In genomic region chr19:8505680-8506401, GRCh38 we compare ENCODE assay signal across 8 cellular contexts. TPM values are rescaled to one million over a fixed set of nuclear protein-coding genes. Genes with fewer than 3 reads are reported as not detected.
DNase-seq lines count a peak whose midpoint lies in the region; ATAC-seq, FAIRE-seq and TF ChIP-seq lines count a peak whose summit lies in the region.

No MANE protein-coding gene starts in this region.

- peak; percentile 47 to 50; a peak in 2 of 4 replicates for TF ChIP-seq POLR2A in HepG2 (IDR thresholded peaks at IDR 0.05; ENCODE audit: insufficient read depth in 1 of 2, low read depth in 2 of 2, low read length in 2 of 2)

- H2BK20ac ChIP-seq in H9 (ENCODE audit: low read depth, low read length, poor library complexity, severe bottlenecking): no peak overlapping the region

- peak; percentile 78 to 89 for DNase-seq in Caco-2
- peak; percentile 83 for DNase-seq in H9
- peak; percentile 55 for DNase-seq in NCI-H226
- DNase-seq in activated CD4-positive, alpha-beta T cell treated with anti-CD3 and anti-CD28 coated beads, Interleukin-2, amount 10 ng/mL, durations not matched to agents 24 days and 14 days: peak; percentile 91
- DNase-seq in HepG2 (ENCODE audit: low spot score): peak; percentile 58
- DNase-seq in stimulated activated CD4-positive, alpha-beta T cell treated with anti-CD3 and anti-CD28 coated beads, Interleukin-4, amount 100 ng/mL, for 1 hour: peak; percentile 79

- H3K9ac ChIP-seq in H9 (ENCODE audit: extremely low read depth, insufficient read length, low read length) (peak overlapping the region; percentile 10), HepG2 (ENCODE audit: insufficient read depth, low read depth, low read length) (peak overlapping the region; percentile 65)

- no peak overlapping the region for H3K4ac ChIP-seq in H9 (ENCODE audit: low read depth, low read length)

- H3K9me3 ChIP-seq in Caco-2: no peaks in the 10 kb centered on the region
- H3K9me3 ChIP-seq in H9 (ENCODE audit: control insufficient read depth, low read depth, low read length): no peaks in the 10 kb centered on the region
- no peaks in the 10 kb centered on the region for H3K9me3 ChIP-seq in HepG2 (ENCODE audit: low read length)

- no peaks in the 10 kb centered on the region for H3K9me3 Mint-ChIP-seq in Caco-2 (ENCODE audit: unreplicated experiment)
- H3K9me3 Mint-ChIP-seq in H9: no peaks in the 10 kb centered on the region
- no peaks in the 10 kb centered on the region for H3K9me3 Mint-ChIP-seq in activated CD4-positive, alpha-beta T cell treated with anti-CD3 and anti-CD28 coated beads, Interleukin-2, amount 10 ng/mL, durations not matched to agents 24 days and 14 days
- H3K9me3 Mint-ChIP-seq in dendritic cell treated with granulocyte-macrophage colony-stimulating factor and Interleukin-4, amounts not matched to agents 40 ng/mL and 50 ng/mL, for 4 days: no peaks in the 10 kb centered on the region

- H3K27ac Mint-ChIP-seq in Caco-2 (ENCODE audit: unreplicated experiment) (peak overlapping the region; percentile 82), H9 (peak overlapping the region; percentile 68 to 73 (median 72); a peak in 2 of 7 replicates)
- peak overlapping the region; percentile 83 for H3K27ac Mint-ChIP-seq in activated CD4-positive, alpha-beta T cell treated with anti-CD3 and anti-CD28 coated beads, Interleukin-2, amount 10 ng/mL, durations not matched to agents 24 days and 14 days
- peak overlapping the region; percentile 90 for H3K27ac Mint-ChIP-seq in dendritic cell treated with granulocyte-macrophage colony-stimulating factor and Interleukin-4, amounts not matched to agents 40 ng/mL and 50 ng/mL, for 4 days

- no peak overlapping the region for H3K23ac ChIP-seq in H9 (ENCODE audit: insufficient read length, low read depth, low read length)

- no peaks in the 10 kb centered on the region for H4K20me1 ChIP-seq in H9 (ENCODE audit: control insufficient read depth, insufficient read depth, insufficient read length)
- H4K20me1 ChIP-seq in HepG2 (ENCODE audit: insufficient read depth, low read length): no peaks in the 10 kb centered on the region

- no peak overlapping the region for H2BK5ac ChIP-seq in H9 (ENCODE audit: insufficient read length, low read length)

- no peak overlapping the region for H2BK15ac ChIP-seq in H9 (ENCODE audit: low read depth, low read length)

- intact Hi-C loops in Caco-2 (cut with micrococcal nuclease; ENCODE audit: unreplicated experiment): loop anchor here (1.0 to 5.0 kb wide), 2 partner anchors 94 to 152 kb away; partner anchors contain the start of gene MARCHF2
- intact Hi-C loops in activated CD4-positive, alpha-beta T cell treated with anti-CD3 and anti-CD28 coated beads, Interleukin-2, amount 10 ng/mL, durations not matched to agents 24 days and 14 days (cut with micrococcal nuclease): loop anchor here (5.0 kb wide), 1 partner anchor 154 kb away; no protein-coding TSS in a partner anchor
- intact Hi-C loops in dendritic cell treated with granulocyte-macrophage colony-stimulating factor and Interleukin-4, amounts not matched to agents 40 ng/mL and 50 ng/mL, for 4 days (cut with micrococcal nuclease): loop anchor here (2.0 to 10.0 kb wide), 3 partner anchors 61 to 151 kb away; partner anchors contain the start of genes HNRNPM and MARCHF2
- intact Hi-C loops in HepG2 (cut with micrococcal nuclease; ENCODE audit: unreplicated experiment): loop anchor here (2.0 kb wide), 1 partner anchor 165 kb away; no protein-coding TSS in a partner anchor

- H3K56ac ChIP-seq in H9 (ENCODE audit: insufficient read length, low read depth, low read length): no peak overlapping the region

- no peak overlapping the region for H3T11ph ChIP-seq in H9 (ENCODE audit: low read length)

- H3K4me3 Mint-ChIP-seq in Caco-2 (ENCODE audit: unreplicated experiment): peak overlapping the region; percentile 91
- H3K4me3 Mint-ChIP-seq in H9: peak overlapping the region; percentile 77 to 84
- peak overlapping the region; percentile 93 for H3K4me3 Mint-ChIP-seq in activated CD4-positive, alpha-beta T cell treated with anti-CD3 and anti-CD28 coated beads, Interleukin-2, amount 10 ng/mL, durations not matched to agents 24 days and 14 days
- peak overlapping the region; percentile 90 for H3K4me3 Mint-ChIP-seq in dendritic cell treated with granulocyte-macrophage colony-stimulating factor and Interleukin-4, amounts not matched to agents 40 ng/mL and 50 ng/mL, for 4 days

- H3K79me2 ChIP-seq in H9 (ENCODE audit: insufficient read depth, low read length) (no peaks in the 10 kb centered on the region), HepG2 (ENCODE audit: insufficient read depth, low read length) (no peaks in the 10 kb centered on the region)

- H4K8ac ChIP-seq in H9 (replicated peaks; ENCODE audit: insufficient read length, low read depth, low read length): no peak overlapping the region

- no peak overlapping the region for H2BK12ac ChIP-seq in H9 (ENCODE audit: insufficient read length, low read depth, low read length)

- no peak overlapping the region for H2AK5ac ChIP-seq in H9 (ENCODE audit: insufficient read length, low read length)

- no peaks in the 10 kb centered on the region for H3K79me1 ChIP-seq in H9 (ENCODE audit: insufficient read depth, low read depth, low read length, poor library complexity, severe bottlenecking)

- peak; percentile 86 for ATAC-seq in HepG2
- ATAC-seq in GM18858 (IDR thresholded peaks at IDR 0.05; ENCODE audit: unreplicated experiment): no peak

- peak overlapping the region; percentile 65; the same call in 1 of the 2 replicates for H3K14ac ChIP-seq in H9 (ENCODE audit: insufficient read depth, low read length)

- H3K23me2 ChIP-seq in H9 (ENCODE audit: insufficient read length, low read depth, low read length, poor library complexity, severe bottlenecking): peaks cover 5% of the 10 kb centered on the region

- BruUV-seq in Caco-2 (replicated peaks; lab: Mats Ljungman, UMichigan): no TSS peak
- BruUV-seq in HepG2 (replicated peaks; lab: Mats Ljungman, UMichigan): no TSS peak

- H3K4me1 ChIP-seq in Caco-2 (0 out of 2 replicates have a peak, but pooled peaks cover 3% of the 10 kb centered on the region), H9 (ENCODE audit: insufficient read depth, low read length) (no peaks in the 10 kb centered on the region), HepG2 (ENCODE audit: insufficient read depth, low read length) (peaks cover 25% of the 10 kb centered on the region)

- FAIRE-seq in HepG2 (lab: Jason Lieb, UNC): peak; percentile 36

- no peaks in the 10 kb centered on the region for H3K4me1 Mint-ChIP-seq in Caco-2 (ENCODE audit: low read depth, unreplicated experiment)
- H3K4me1 Mint-ChIP-seq in H9: peaks cover 6 to 19% of the 10 kb centered on the region in 2 experiments
- peaks cover 12% of the 10 kb centered on the region for H3K4me1 Mint-ChIP-seq in activated CD4-positive, alpha-beta T cell treated with anti-CD3 and anti-CD28 coated beads, Interleukin-2, amount 10 ng/mL, durations not matched to agents 24 days and 14 days
- peaks cover 68% of the 10 kb centered on the region for H3K4me1 Mint-ChIP-seq in dendritic cell treated with granulocyte-macrophage colony-stimulating factor and Interleukin-4, amounts not matched to agents 40 ng/mL and 50 ng/mL, for 4 days (ENCODE audit: low read depth)

- H3K27ac ChIP-seq in H9 (ENCODE audit: insufficient read length, low read depth, low read length) (no peak overlapping the region), HepG2 (ENCODE audit: extremely low read length, insufficient read depth, low read length) (peak overlapping the region; percentile 54)

- H3K27me3 Mint-ChIP-seq in Caco-2 (ENCODE audit: insufficient read depth, unreplicated experiment): no peaks in the 10 kb centered on the region
- peaks cover 3% of the 10 kb centered on the region for H3K27me3 Mint-ChIP-seq in H9 (ENCODE audit: low read depth)
- H3K27me3 Mint-ChIP-seq in activated CD4-positive, alpha-beta T cell treated with anti-CD3 and anti-CD28 coated beads, Interleukin-2, amount 10 ng/mL, durations not matched to agents 24 days and 14 days: no peaks in the 10 kb centered on the region
- H3K27me3 Mint-ChIP-seq in dendritic cell treated with granulocyte-macrophage colony-stimulating factor and Interleukin-4, amounts not matched to agents 40 ng/mL and 50 ng/mL, for 4 days: no peaks in the 10 kb centered on the region

- H3K18ac ChIP-seq in H9 (ENCODE audit: insufficient read length, low read depth, low read length): no peak overlapping the region

- H2AFZ ChIP-seq in H9 (ENCODE audit: low read length): no peak overlapping the region
- H2AFZ ChIP-seq in HepG2 (ENCODE audit: low read length): no peak overlapping the region

- no peaks in the 10 kb centered on the region for H3K27me3 ChIP-seq in Caco-2 (replicated peaks; ENCODE audit: control insufficient read depth, insufficient read depth, low read length)
- H3K27me3 ChIP-seq in H9 (ENCODE audit: insufficient read depth, low read length): no peaks in the 10 kb centered on the region
- peaks cover 0 to 8% of the 10 kb centered on the region in 2 experiments; a peak in 1 of 5 replicates for H3K27me3 ChIP-seq in HepG2 (ENCODE audit: control insufficient read depth in 1 of 2, insufficient read depth in 2 of 2, low read length in 2 of 2)

- H4K91ac ChIP-seq in H9 (ENCODE audit: insufficient read length, low read depth, low read length): no peak overlapping the region

- CTCF ChIA-PET in Caco-2 (lab: Charles Lee): interaction anchor here (0.6 to 2.1 kb wide), 7 partner anchors 11 to 165 kb away, joined by 3 to 19 read pairs (median 4); partner anchors contain the start of gene MARCHF2
- CTCF ChIA-PET in HepG2 (lab: Yijun Ruan, JAX; ENCODE audit: low intra/inter-chr PET ratio, low total read pairs): interaction anchor here (0.9 kb wide), 1 partner anchor 94 kb away, joined by 3 read pairs; no protein-coding TSS in a partner anchor

- in situ Hi-C loops in HepG2 (cut with HindIII; ENCODE audit: extremely low pct_ligation_motif_present, low pct_unique_long_range_greater_than_20kb): no loop called here

- no peak overlapping the region for H2BK120ac ChIP-seq in H9 (ENCODE audit: low read depth, low read length, poor library complexity, severe bottlenecking)

- H3K4me2 ChIP-seq in H9 (ENCODE audit: insufficient read depth, insufficient read length, low read length): peak overlapping the region; percentile 52
- peak overlapping the region; percentile 98 for H3K4me2 ChIP-seq in HepG2 (ENCODE audit: low read depth, low read length)

- H3K36me3 ChIP-seq in Caco-2 (ENCODE audit: control insufficient read depth, insufficient read depth, low read length): no peaks in the 10 kb centered on the region
- no peaks in the 10 kb centered on the region for H3K36me3 ChIP-seq in HepG2 (replicated peaks in 1 of 2; ENCODE audit: control insufficient read depth in 1 of 2, insufficient read depth in 2 of 2, low read length in 2 of 2)

- TF ChIP-seq RAD21 in HepG2 (CRISPR knock-in tag; IDR thresholded peaks at IDR 0.05): peak; percentile 86

- peak; percentile 72 to 91 for TF ChIP-seq CTCF in Caco-2 (IDR thresholded peaks at IDR 0.05; ENCODE audit: insufficient read depth in 1 of 2, low read depth in 1 of 2, low read length in 1 of 2, severe bottlenecking in 1 of 2, unreplicated experiment in 1 of 2)
- TF ChIP-seq CTCF in H9 (conservative IDR thresholded peaks at IDR 0.05): peak; percentile 72
- peak; percentile 93 for TF ChIP-seq CTCF in HepG2 (CRISPR knock-in tag; IDR thresholded peaks at IDR 0.05)

- WGBS in H9 (ENCODE audit: extremely low coverage, insufficient read length, low lambda C conversion rate): no CpG with 5 or more reads among the region's 56 CpGs
- 0% methylated on average over 3 of the region's 56 CpGs for WGBS in HepG2 (ENCODE audit: low lambda C conversion rate)

- POLR2A ChIA-PET in Caco-2 (lab: Charles Lee) (interaction anchor here (1.1 to 1.4 kb wide), 3 partner anchors 8 to 93 kb away, joined by 3 to 5 read pairs (median 5); partner anchors contain the start of genes HNRNPM, MARCHF2 and ZNF414), HepG2 (lab: Yijun Ruan, JAX) (interaction anchor here (1.0 to 2.8 kb wide), 7 partner anchors 8 to 91 kb away, joined by 3 to 17 read pairs (median 4); partner anchors contain the start of genes HNRNPM and ZNF414)

- no peak for TF ChIP-seq EP300 in HepG2 (IDR thresholded peaks at IDR 0.05; ENCODE audit: low read depth in 2 of 2, low read length in 2 of 2)
- TF ChIP-seq EP300 in HepG2 (CRISPR knock-in tag; IDR thresholded peaks at IDR 0.05; ENCODE audit: borderline replicate concordance): no peak

- H3K36me3 Mint-ChIP-seq in Caco-2 (ENCODE audit: insufficient read depth, unreplicated experiment) (peaks cover 28% of the 10 kb centered on the region), H9 (ENCODE audit: insufficient read depth in 1 of 3, low read depth in 3 of 3) (peaks cover 0 to 3% (median 0%) of the 10 kb centered on the region in 3 experiments; a peak in 2 of 7 replicates)
- peaks cover 4% of the 10 kb centered on the region for H3K36me3 Mint-ChIP-seq in activated CD4-positive, alpha-beta T cell treated with anti-CD3 and anti-CD28 coated beads, Interleukin-2, amount 10 ng/mL, durations not matched to agents 24 days and 14 days (ENCODE audit: low read depth)
- peaks cover 26% of the 10 kb centered on the region for H3K36me3 Mint-ChIP-seq in dendritic cell treated with granulocyte-macrophage colony-stimulating factor and Interleukin-4, amounts not matched to agents 40 ng/mL and 50 ng/mL, for 4 days (ENCODE audit: low read depth)

- H3K4me3 ChIP-seq in Caco-2 (ENCODE audit: low read depth, low read length) (peak overlapping the region; percentile 67), HepG2 (replicated peaks in 1 of 3; ENCODE audit: insufficient read depth in 1 of 3, low read depth in 2 of 3, low read length in 3 of 3) (peak overlapping the region; percentile 59 to 74 (median 66))

- no peak overlapping the region for H4K5ac ChIP-seq in H9 (ENCODE audit: insufficient read length, low read depth, low read length)

RNA-seq across cellular contexts. Expression of gene PRAM1, which starts 3.4 kb away (rescaled TPM):
- 0.26 TPM in 1 of 2 replicates, not detected in the other for total RNA-seq in Caco-2 (2022)
- 0.44 TPM in 2 replicates for total RNA-seq in H9 (2021)
- 0.33 and 0.38 TPM in 2 replicates for total RNA-seq in activated CD4-positive, alpha-beta T cell treated with anti-CD3 and anti-CD28 coated beads, Interleukin-2, amount 10 ng/mL, durations not matched to agents 24 days and 14 days
- not detected in 2 replicates for total RNA-seq in HepG2 (2016; rRNA removed; fragmentation: Illumina TruSeq; extraction: Trizol)
- not detected in 2 replicates for total RNA-seq in HepG2 (2016; cell fraction: cytosol; rRNA removed; fragmentation: Illumina TruSeq; extraction: Trizol; ENCODE audit: low read depth)
- not detected in 2 replicates for total RNA-seq in HepG2 (2016; cell fraction: insoluble cytoplasmic fraction; rRNA removed; fragmentation: Illumina TruSeq; extraction: Trizol)
- total RNA-seq in HepG2 (2016; cell fraction: membrane; rRNA removed; fragmentation: Illumina TruSeq; extraction: Trizol): not detected in 2 replicates
- total RNA-seq in HepG2 (2016; cell fraction: nucleus; rRNA removed; fragmentation: Illumina TruSeq; extraction: Trizol): not detected in 2 replicates
- polyA plus RNA-seq in HepG2 (2011; rRNA removed): 0.03 TPM in 1 of 2 replicates, not detected in the other
- polyA plus RNA-seq in HepG2 (2011; cell fraction: cytosol; rRNA removed): 0.03 TPM in 1 of 2 replicates, not detected in the other
- polyA plus RNA-seq in HepG2 (2011; cell fraction: nucleus; rRNA removed): 0.33 and 0.35 TPM in 2 replicates
- polyA plus RNA-seq in HepG2 (2012): 0.15 TPM in 1 of 2 replicates, not detected in the other
- not detected in 2 replicates for polyA plus RNA-seq in HepG2 (2016; cell fraction: cytosol; fragmentation: Illumina TruSeq; extraction: Trizol; ENCODE audit: low read depth)
- not detected in 2 replicates for polyA plus RNA-seq in HepG2 (2016; cell fraction: insoluble cytoplasmic fraction; fragmentation: Illumina TruSeq; extraction: Trizol; ENCODE audit: low read depth)
- not detected in 2 replicates for polyA plus RNA-seq in HepG2 (2016; cell fraction: membrane; fragmentation: Illumina TruSeq; extraction: Trizol; ENCODE audit: low read depth)
- not detected in 2 replicates for polyA plus RNA-seq in HepG2 (2016; cell fraction: nucleus; fragmentation: Illumina TruSeq; extraction: Trizol; ENCODE audit: insufficient read depth, low read depth)
- not detected in 2 replicates for polyA minus RNA-seq in HepG2 (2011; rRNA and poly(A)+ RNA removed; ENCODE audit: low replicate concordance)
- not detected in 2 replicates for polyA minus RNA-seq in HepG2 (2011; cell fraction: cytosol; rRNA and poly(A)+ RNA removed)
- not detected in 2 replicates for polyA minus RNA-seq in HepG2 (2011; cell fraction: nucleus; rRNA and poly(A)+ RNA removed)

RNA-seq across cellular contexts. Expression of gene ZNF414, which starts 8.1 kb away (rescaled TPM):
- total RNA-seq in Caco-2 (2022) (17.2 and 25.0 TPM in 2 replicates), H9 (2021) (29.3 and 38.1 TPM in 2 replicates), HepG2 (2016; rRNA removed; fragmentation: Illumina TruSeq; extraction: Trizol) (1.4 and 2.5 TPM in 2 replicates)
- total RNA-seq in activated CD4-positive, alpha-beta T cell treated with anti-CD3 and anti-CD28 coated beads, Interleukin-2, amount 10 ng/mL, durations not matched to agents 24 days and 14 days: 18.1 and 25.6 TPM in 2 replicates
- total RNA-seq in HepG2 (2016; cell fraction: cytosol; rRNA removed; fragmentation: Illumina TruSeq; extraction: Trizol; ENCODE audit: low read depth): 2.2 and 2.4 TPM in 2 replicates
- 2.7 and 2.8 TPM in 2 replicates for total RNA-seq in HepG2 (2016; cell fraction: insoluble cytoplasmic fraction; rRNA removed; fragmentation: Illumina TruSeq; extraction: Trizol)
- total RNA-seq in HepG2 (2016; cell fraction: membrane; rRNA removed; fragmentation: Illumina TruSeq; extraction: Trizol): 2.8 and 5.6 TPM in 2 replicates
- total RNA-seq in HepG2 (2016; cell fraction: nucleus; rRNA removed; fragmentation: Illumina TruSeq; extraction: Trizol): 3.3 and 3.4 TPM in 2 replicates
- 2.8 and 4.0 TPM in 2 replicates for polyA plus RNA-seq in HepG2 (2011; rRNA removed)
- 1.9 and 2.9 TPM in 2 replicates for polyA plus RNA-seq in HepG2 (2011; cell fraction: cytosol; rRNA removed)
- polyA plus RNA-seq in HepG2 (2011; cell fraction: nucleus; rRNA removed): 19.1 and 28.1 TPM in 2 replicates
- polyA plus RNA-seq in HepG2 (2012): 5.5 and 7.5 TPM in 2 replicates
- 8.4 and 9.5 TPM in 2 replicates for polyA plus RNA-seq in HepG2 (2016; cell fraction: cytosol; fragmentation: Illumina TruSeq; extraction: Trizol; ENCODE audit: low read depth)
- polyA plus RNA-seq in HepG2 (2016; cell fraction: insoluble cytoplasmic fraction; fragmentation: Illumina TruSeq; extraction: Trizol; ENCODE audit: low read depth): 10.1 and 10.3 TPM in 2 replicates
- polyA plus RNA-seq in HepG2 (2016; cell fraction: membrane; fragmentation: Illumina TruSeq; extraction: Trizol; ENCODE audit: low read depth): 11.5 and 15.0 TPM in 2 replicates
- polyA plus RNA-seq in HepG2 (2016; cell fraction: nucleus; fragmentation: Illumina TruSeq; extraction: Trizol; ENCODE audit: insufficient read depth, low read depth): 20.2 and 25.1 TPM in 2 replicates
- 2.0 and 7.2 TPM in 2 replicates for polyA minus RNA-seq in HepG2 (2011; rRNA and poly(A)+ RNA removed; ENCODE audit: low replicate concordance)
- 3.4 and 7.1 TPM in 2 replicates for polyA minus RNA-seq in HepG2 (2011; cell fraction: cytosol; rRNA and poly(A)+ RNA removed)
- 2.6 and 4.6 TPM in 2 replicates for polyA minus RNA-seq in HepG2 (2011; cell fraction: nucleus; rRNA and poly(A)+ RNA removed)
